Comparison of ENCODE assay signal across 11 cellular contexts in genomic region chr16:8905795-8906591, GRCh38. TPM values are rescaled to one million over a fixed set of nuclear protein-coding genes. Genes with fewer than 3 reads are reported as not detected.
DNase-seq lines count a peak whose midpoint lies in the region; ATAC-seq, FAIRE-seq and TF ChIP-seq lines count a peak whose summit lies in the region.
"Had no signal": no experiment of that assay in that cellular context is flagged by ENCODE, and none has a peak within 500 bp of the region (broad histone marks: within the 10 kb centered on the region; RNA-seq: fewer than 3 reads in every experiment).

No MANE protein-coding gene starts in this region.

- H3K4me1 ChIP-seq in adipocyte (ENCODE audit: control insufficient read depth, insufficient read depth, low read length) (peaks cover 20% of the 10 kb centered on the region), keratinocyte (ENCODE audit: control insufficient read depth, extremely low read depth, insufficient read depth, low read length) (no peaks in the 10 kb centered on the region)

- H3K27ac ChIP-seq in keratinocyte (ENCODE audit: control insufficient read depth, insufficient read depth, low read length): no peak overlapping the region
- H3K27ac ChIP-seq: transverse colon had no signal

- POLR2A ChIA-PET in BJ (lab: Charles Lee): no interaction called here

- peak; percentile 29 for TF ChIP-seq CTCF in BJ (IDR thresholded peaks at IDR 0.05; ENCODE audit: insufficient read depth, low read depth, low read length)
- TF ChIP-seq CTCF in GM12873 (IDR thresholded peaks at IDR 0.05; ENCODE audit: insufficient read depth, low read depth, low read length, missing control alignments): peak; percentile 32
- peak; percentile 18 to 24 (median 19) for TF ChIP-seq CTCF in keratinocyte (optimal IDR thresholded peaks at IDR 0.05 in 1 of 3, IDR thresholded peaks at IDR 0.05 in 1 of 3, conservative IDR thresholded peaks at IDR 0.05 in 1 of 3; ENCODE audit: extremely low read depth in 1 of 3, insufficient read depth in 2 of 3, low read length in 3 of 3)

- DNase-seq in BJ (ENCODE audit: low read depth) (no peak), adipocyte (ENCODE audit: low read depth) (no peak), keratinocyte (ENCODE audit: low read depth, low spot score) (no peak), NCI-H128 (lab: John Stamatoyannopoulos, UW; ENCODE audit: unreplicated experiment) (no peak), NK-92 (lab: John Stamatoyannopoulos, UW; ENCODE audit: unreplicated experiment) (no peak)
- DNase-seq: activated CD4-positive, alpha-beta T cell treated with anti-CD3 and anti-CD28 coated beads, Interleukin-2, amount 50 U/mL, for 4 hours; mucosa of descending colon; transverse colon had no signal

- no peak overlapping the region for H3K4me2 ChIP-seq in keratinocyte (ENCODE audit: control insufficient read depth, extremely low read depth, insufficient read depth, low read depth, low read length)

- H3K4me3 ChIP-seq in BJ (ENCODE audit: low read depth, low read length): no peak overlapping the region
- no peak overlapping the region for H3K4me3 ChIP-seq in adipocyte (ENCODE audit: low read length)
- no peak overlapping the region for H3K4me3 ChIP-seq in keratinocyte (ENCODE audit: control insufficient read depth in 2 of 3, extremely low read depth in 1 of 3, insufficient read depth in 2 of 3, low read depth in 1 of 3, low read length in 3 of 3)
- H3K4me3 ChIP-seq: mucosa of descending colon, transverse colon had no signal

- peaks cover 35% of the 10 kb centered on the region for H3K36me3 ChIP-seq in BJ (ENCODE audit: control insufficient read depth, insufficient read depth, low read length)
- peaks cover 91% of the 10 kb centered on the region for H3K36me3 ChIP-seq in adipocyte (ENCODE audit: control insufficient read depth, insufficient read depth, low read length, severe bottlenecking)
- peaks cover 39 to 56% of the 10 kb centered on the region in 2 experiments for H3K36me3 ChIP-seq in keratinocyte (ENCODE audit: control insufficient read depth in 2 of 2, extremely low read depth in 1 of 2, insufficient read depth in 2 of 2, low read length in 2 of 2)

- dilution Hi-C loops in keratinocyte (cut with MboI; ENCODE audit: extremely low pct_ligation_motif_present, low sequenced_read_pairs): no loop called here

- no peaks in the 10 kb centered on the region for H3K9me1 ChIP-seq in keratinocyte (ENCODE audit: control insufficient read depth, extremely low read depth, insufficient read depth, low read length)

- H3K27me3 ChIP-seq in BJ (ENCODE audit: control insufficient read depth, insufficient read depth, low read length) (no peaks in the 10 kb centered on the region), adipocyte (replicated peaks; ENCODE audit: control insufficient read depth, insufficient read depth, low read length) (no peaks in the 10 kb centered on the region), keratinocyte (ENCODE audit: control insufficient read depth, extremely low read depth, insufficient read depth, low read length) (no peaks in the 10 kb centered on the region)
- H3K27me3 ChIP-seq: transverse colon had no signal

- H3K79me2 ChIP-seq in keratinocyte (ENCODE audit: control insufficient read depth, insufficient read depth, low read length): peaks cover 2% of the 10 kb centered on the region

- CTCF ChIA-PET in BJ (lab: Yijun Ruan, JAX): interaction anchor here (0.6 to 3.0 kb wide), 6 partner anchors 10 to 336 kb away, joined by 3 to 12 read pairs (median 3); no protein-coding TSS in a partner anchor

- no peak for FAIRE-seq in keratinocyte (lab: Jason Lieb, UNC)

- no peaks in the 10 kb centered on the region for H4K20me1 ChIP-seq in keratinocyte (ENCODE audit: control insufficient read depth, extremely low read depth, insufficient read depth, low read length)

- H3K9ac ChIP-seq in adipocyte (ENCODE audit: low read length) (peak overlapping the region; percentile 3), keratinocyte (ENCODE audit: control insufficient read depth, extremely low read depth, insufficient read depth, low read length) (no peak overlapping the region)

- ATAC-seq in GM18858 (IDR thresholded peaks at IDR 0.05; ENCODE audit: unreplicated experiment) (no peak), GM19023 (IDR thresholded peaks at IDR 0.05; ENCODE audit: unreplicated experiment) (no peak)

- no peak overlapping the region for H2AFZ ChIP-seq in keratinocyte (ENCODE audit: control insufficient read depth, low read length)

- H3K9me3 ChIP-seq in adipocyte (ENCODE audit: control insufficient read depth, low read length) (no peaks in the 10 kb centered on the region), keratinocyte (ENCODE audit: control insufficient read depth, low read depth, low read length) (no peaks in the 10 kb centered on the region)
- H3K9me3 ChIP-seq: mucosa of descending colon, transverse colon had no signal

RNA-seq across cellular contexts. Expression of gene LITAFD, which starts 23.8 kb away (rescaled TPM):
- not detected in 2 replicates for polyA plus RNA-seq in BJ (2011; rRNA removed)
- not detected in 2 replicates for polyA minus RNA-seq in BJ (2011; rRNA and poly(A)+ RNA removed)
- polyA plus RNA-seq in keratinocyte: not detected in 3 replicates
- polyA plus RNA-seq in keratinocyte (2011; ENCODE audit: low read depth): not detected
- polyA plus RNA-seq in keratinocyte (2011; cell fraction: cytosol; rRNA removed): not detected in 2 replicates
- not detected in 2 replicates for polyA plus RNA-seq in keratinocyte (2011; cell fraction: nucleus; rRNA removed)
- polyA plus RNA-seq in keratinocyte (2012; ENCODE audit: low replicate concordance): not detected in 2 replicates
- not detected in 3 replicates for polyA minus RNA-seq in keratinocyte
- polyA minus RNA-seq in keratinocyte (2011; cell fraction: cytosol; rRNA and poly(A)+ RNA removed): not detected
- not detected in 2 replicates for polyA minus RNA-seq in keratinocyte (2011; cell fraction: nucleus; rRNA and poly(A)+ RNA removed)

RNA-seq across cellular contexts. Expression of gene CARHSP1, which starts 37.2 kb away (rescaled TPM):
- polyA plus RNA-seq in BJ (2011; rRNA removed) (88.0 and 119 TPM in 2 replicates), keratinocyte (61.9 to 90.8 TPM (median 88.4 TPM) in 3 replicates)
- polyA minus RNA-seq in BJ (2011; rRNA and poly(A)+ RNA removed): 60.0 and 111 TPM in 2 replicates
- 10.9 TPM for polyA plus RNA-seq in keratinocyte (2011; ENCODE audit: low read depth)
- 58.2 and 109 TPM in 2 replicates for polyA plus RNA-seq in keratinocyte (2011; cell fraction: cytosol; rRNA removed)
- 39.2 and 49.4 TPM in 2 replicates for polyA plus RNA-seq in keratinocyte (2011; cell fraction: nucleus; rRNA removed)
- polyA plus RNA-seq in keratinocyte (2012; ENCODE audit: low replicate concordance): 37.3 and 160 TPM in 2 replicates
- 100 to 120 TPM (median 101 TPM) in 3 replicates for polyA minus RNA-seq in keratinocyte
- 138 TPM for polyA minus RNA-seq in keratinocyte (2011; cell fraction: cytosol; rRNA and poly(A)+ RNA removed)
- polyA minus RNA-seq in keratinocyte (2011; cell fraction: nucleus; rRNA and poly(A)+ RNA removed): 17.3 and 24.8 TPM in 2 replicates

RNA-seq across cellular contexts. Expression of gene USP7, which starts 57.7 kb away (rescaled TPM):
- polyA plus RNA-seq in BJ (2011; rRNA removed) (17.2 and 18.2 TPM in 2 replicates), keratinocyte (25.4 to 63.4 TPM (median 36.5 TPM) in 3 replicates)
- polyA minus RNA-seq in BJ (2011; rRNA and poly(A)+ RNA removed): 80.9 and 109 TPM in 2 replicates
- polyA plus RNA-seq in keratinocyte (2011; ENCODE audit: low read depth): 80.1 TPM
- polyA plus RNA-seq in keratinocyte (2011; cell fraction: cytosol; rRNA removed): 15.9 and 22.6 TPM in 2 replicates
- 50.5 and 57.7 TPM in 2 replicates for polyA plus RNA-seq in keratinocyte (2011; cell fraction: nucleus; rRNA removed)
- polyA plus RNA-seq in keratinocyte (2012; ENCODE audit: low replicate concordance): 46.9 and 73.6 TPM in 2 replicates
- 83.1 to 405 TPM (median 130 TPM) in 3 replicates for polyA minus RNA-seq in keratinocyte
- 13.6 TPM for polyA minus RNA-seq in keratinocyte (2011; cell fraction: cytosol; rRNA and poly(A)+ RNA removed)
- 48.7 and 98.8 TPM in 2 replicates for polyA minus RNA-seq in keratinocyte (2011; cell fraction: nucleus; rRNA and poly(A)+ RNA removed)
